13 cellular contexts compared by ENCODE assay signal in genomic region chr22:48259991-48260670, GRCh38.
A peak's percentile ranks its signal among the peaks of the same experiment; 100 is the strongest.
DNase-seq lines count a peak whose midpoint lies in the region; ATAC-seq and TF ChIP-seq lines count a peak whose summit lies in the region.
"Had no signal": no experiment of that assay in that cellular context is flagged by ENCODE, and none has a peak within 500 bp of the region (broad histone marks: within the 10 kb centered on the region; RNA-seq: fewer than 3 reads in every experiment).

No MANE protein-coding gene starts in this region.

- H3K4me1 ChIP-seq in right atrium auricular region = no peaks in the 10 kb centered on the region

- TF ChIP-seq CTCF in right atrium auricular region (IDR thresholded peaks at IDR 0.05) (no peak), VCaP (conservative IDR thresholded peaks at IDR 0.05) (no peak)

- no peak for ATAC-seq in GM21825 (IDR thresholded peaks at IDR 0.05; ENCODE audit: unreplicated experiment)

- no peaks in the 10 kb centered on the region for H3K9me3 ChIP-seq in right atrium auricular region
- H3K9me3 ChIP-seq: BLaER1 treated with 17β-estradiol and CSF1 and Interleukin-3, amounts not matched to agents 10 nM and 100 nM had no signal

- no peaks in the 10 kb centered on the region for H3K36me3 ChIP-seq in right atrium auricular region
- H3K36me3 ChIP-seq: BLaER1 treated with 17β-estradiol and CSF1 and Interleukin-3, amounts not matched to agents 10 nM and 100 nM had no signal

- H3K27me3 ChIP-seq in right atrium auricular region = no peaks in the 10 kb centered on the region
- H3K27me3 ChIP-seq: BLaER1 treated with 17β-estradiol and CSF1 and Interleukin-3, amounts not matched to agents 10 nM and 100 nM had no signal

- DNase-seq in cardiac septum (ENCODE audit: low spot score) (peak; percentile 43), right atrium auricular region (ENCODE audit: low spot score) (no peak), islet precursor cell (peak; percentile 18), activated gamma-delta T cell (lab: John Stamatoyannopoulos, UW) (no peak)
- DNase-seq in activated CD4-positive, alpha-beta T cell treated with anti-CD3 and anti-CD28 coated beads, Interleukin-2, amount 50 U/mL, for 48 hours = no peak
- DNase-seq: ACHN; CD4-positive, CD25-positive, alpha-beta regulatory T cell; DMS79; GOT3; H9 had no signal

- no peak overlapping the region for H3K4me3 ChIP-seq in right atrium auricular region
- H3K4me3 ChIP-seq: BLaER1 treated with 17β-estradiol and CSF1 and Interleukin-3, amounts not matched to agents 10 nM and 100 nM had no signal

- H3K27ac ChIP-seq in right atrium auricular region (no peak overlapping the region), VCaP (peak overlapping the region; percentile 69)
- H3K27ac ChIP-seq: BLaER1 treated with 17β-estradiol and CSF1 and Interleukin-3, amounts not matched to agents 10 nM and 100 nM had no signal

- intact Hi-C loops in cardiac septum (cut with DNase I) = no loop called here

Comparison
In these comparisons a context has a peak if more than half of its experiments do, and no peak if none do; other contexts are left out.
1. DNase-seq: peak in cardiac septum (single experiment) and islet precursor cell (single experiment); none in right atrium auricular region (single experiment), activated gamma-delta T cell (single experiment) and activated CD4-positive, alpha-beta T cell treated with anti-CD3 and anti-CD28 coated beads, Interleukin-2, amount 50 U/mL, for 48 hours (0 of 2).